9 cellular contexts compared by ENCODE assay signal in genomic region chr18:33669589-33669988, GRCh38.
"Had no signal": no experiment of that assay in that cellular context is flagged by ENCODE, and none has a peak within 500 bp of the region (broad histone marks: within the 10 kb centered on the region; RNA-seq: fewer than 3 reads in every experiment).

No MANE protein-coding gene starts in this region.

- ATAC-seq: HCT116, HepG2 had no signal

- H3K27ac ChIP-seq: GM23248, HL-60 had no signal

- H2AFZ ChIP-seq: GM23248 had no signal

- FAIRE-seq: HepG2 had no signal

- H3K4me3 ChIP-seq: GM23248, HAP-1 had no signal

- H3K9ac ChIP-seq: GM23248 had no signal

- H3K36me3 ChIP-seq: HAP-1 had no signal

- DNase-seq: GM23248, GOT3, H7, HFFc6, KBM-7 had no signal

- H3K9me3 ChIP-seq: HAP-1 had no signal
